ENCODE assay signal across 1 cellular context in the genomic region with DNA sequence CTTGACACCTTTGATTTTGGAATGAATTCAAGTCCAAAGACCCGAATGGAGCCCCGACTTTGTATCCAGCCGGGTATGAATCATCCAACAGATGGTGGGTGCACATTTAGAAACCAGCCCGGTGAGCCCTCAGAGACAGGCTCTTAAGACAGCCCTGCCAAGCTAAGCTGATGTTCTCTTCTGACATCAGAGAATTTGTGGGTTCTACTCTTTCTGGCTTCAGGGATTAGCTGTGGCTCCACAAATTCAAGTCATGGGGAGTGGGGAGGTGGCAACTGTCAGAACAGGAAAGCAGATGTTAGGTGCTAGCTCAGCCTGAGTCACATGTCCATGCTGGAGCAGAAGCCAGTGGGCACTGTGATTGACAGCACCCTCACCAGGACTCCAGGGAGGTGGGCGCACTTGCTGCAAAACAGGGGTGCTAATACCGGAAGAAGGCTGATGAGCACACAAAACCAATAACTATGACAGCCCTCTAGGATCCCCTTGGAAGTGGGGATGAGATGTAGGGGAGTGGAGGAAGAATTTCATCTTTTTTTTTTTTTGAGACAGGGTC.
TF ChIP-seq lines count a peak whose summit lies in the region.

No MANE protein-coding gene starts in this region.

TF ChIP-seq in K562, 482 proteins besides CTCF, POLR2A, EP300 and RAD21:
- TF ChIP-seq FOXA1 (IDR thresholded peaks at IDR 0.05; ENCODE audit: borderline replicate concordance) (no peak), KDM5B (IDR thresholded peaks at IDR 0.05; ENCODE audit: insufficient replicate concordance, low read depth, low read length) (no peak), NEUROD1 (IDR thresholded peaks at IDR 0.05; ENCODE audit: borderline replicate concordance, low read depth, low read length, partially characterized antibody) (no peak), TCF7 (IDR thresholded peaks at IDR 0.05; ENCODE audit: borderline replicate concordance) (no peak)
- TF ChIP-seq, protein P1, sequence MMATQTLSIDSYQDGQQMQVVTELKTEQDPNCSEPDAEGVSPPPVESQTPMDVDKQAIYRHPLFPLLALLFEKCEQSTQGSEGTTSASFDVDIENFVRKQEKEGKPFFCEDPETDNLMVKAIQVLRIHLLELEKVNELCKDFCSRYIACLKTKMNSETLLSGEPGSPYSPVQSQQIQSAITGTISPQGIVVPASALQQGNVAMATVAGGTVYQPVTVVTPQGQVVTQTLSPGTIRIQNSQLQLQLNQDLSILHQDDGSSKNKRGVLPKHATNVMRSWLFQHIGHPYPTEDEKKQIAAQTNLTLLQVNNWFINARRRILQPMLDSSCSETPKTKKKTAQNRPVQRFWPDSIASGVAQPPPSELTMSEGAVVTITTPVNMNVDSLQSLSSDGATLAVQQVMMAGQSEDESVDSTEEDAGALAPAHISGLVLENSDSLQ (IDR thresholded peaks at IDR 0.05): peak; percentile 62
